1 cellular context compared by ENCODE assay signal in the genomic region with DNA sequence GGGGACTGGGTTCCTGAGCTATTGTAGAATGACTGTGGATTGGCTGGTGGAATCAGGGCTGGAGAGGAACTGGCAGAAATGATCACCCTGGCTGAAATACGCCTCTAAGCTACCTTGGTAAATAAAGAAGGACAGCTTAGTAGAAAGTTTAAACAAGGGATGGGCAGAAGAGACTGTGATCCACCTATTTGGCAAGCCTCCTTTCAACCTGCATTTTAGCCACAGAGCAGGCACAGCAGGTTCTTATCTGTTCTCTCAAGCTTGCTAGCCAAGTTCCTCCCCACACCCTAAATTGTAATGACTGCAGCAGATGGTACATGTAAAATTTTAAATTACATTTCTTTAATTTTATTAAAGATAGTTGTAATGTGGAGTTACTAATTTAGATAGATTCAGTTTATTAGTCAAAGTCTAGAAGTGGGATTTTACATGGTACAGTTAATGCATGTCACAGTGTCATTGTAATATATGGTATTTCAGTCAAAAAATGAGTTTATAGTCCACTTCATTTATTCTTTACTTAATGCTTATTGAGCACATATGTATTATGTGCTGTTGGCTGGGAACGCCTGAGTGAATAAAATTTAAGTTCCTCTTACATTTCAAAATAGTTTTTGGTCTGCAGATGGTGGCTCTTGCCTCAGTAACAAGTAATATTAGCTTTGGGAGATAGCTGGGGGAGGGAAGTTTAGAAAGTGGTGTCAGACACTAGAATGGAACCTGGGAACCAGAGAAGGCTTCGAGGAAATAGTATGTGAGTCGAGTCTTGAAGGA.
TF ChIP-seq lines count a peak whose summit lies in the region.

No MANE protein-coding gene starts in this region.

TF ChIP-seq in GM23338, 12 proteins besides CTCF, POLR2A, EP300 and RAD21:
- TF ChIP-seq EZH2phosphoT487 (IDR thresholded peaks at IDR 0.05; ENCODE audit: unreplicated experiment) (no peak), JUNB (IDR thresholded peaks at IDR 0.05; ENCODE audit: unreplicated experiment) (no peak), NANOG (IDR thresholded peaks at IDR 0.05; ENCODE audit: borderline replicate concordance) (no peak), CREB1 (CRISPR knock-in tag; IDR thresholded peaks at IDR 0.05; ENCODE audit: low read depth) (no peak)
- TF ChIP-seq, protein P1, sequence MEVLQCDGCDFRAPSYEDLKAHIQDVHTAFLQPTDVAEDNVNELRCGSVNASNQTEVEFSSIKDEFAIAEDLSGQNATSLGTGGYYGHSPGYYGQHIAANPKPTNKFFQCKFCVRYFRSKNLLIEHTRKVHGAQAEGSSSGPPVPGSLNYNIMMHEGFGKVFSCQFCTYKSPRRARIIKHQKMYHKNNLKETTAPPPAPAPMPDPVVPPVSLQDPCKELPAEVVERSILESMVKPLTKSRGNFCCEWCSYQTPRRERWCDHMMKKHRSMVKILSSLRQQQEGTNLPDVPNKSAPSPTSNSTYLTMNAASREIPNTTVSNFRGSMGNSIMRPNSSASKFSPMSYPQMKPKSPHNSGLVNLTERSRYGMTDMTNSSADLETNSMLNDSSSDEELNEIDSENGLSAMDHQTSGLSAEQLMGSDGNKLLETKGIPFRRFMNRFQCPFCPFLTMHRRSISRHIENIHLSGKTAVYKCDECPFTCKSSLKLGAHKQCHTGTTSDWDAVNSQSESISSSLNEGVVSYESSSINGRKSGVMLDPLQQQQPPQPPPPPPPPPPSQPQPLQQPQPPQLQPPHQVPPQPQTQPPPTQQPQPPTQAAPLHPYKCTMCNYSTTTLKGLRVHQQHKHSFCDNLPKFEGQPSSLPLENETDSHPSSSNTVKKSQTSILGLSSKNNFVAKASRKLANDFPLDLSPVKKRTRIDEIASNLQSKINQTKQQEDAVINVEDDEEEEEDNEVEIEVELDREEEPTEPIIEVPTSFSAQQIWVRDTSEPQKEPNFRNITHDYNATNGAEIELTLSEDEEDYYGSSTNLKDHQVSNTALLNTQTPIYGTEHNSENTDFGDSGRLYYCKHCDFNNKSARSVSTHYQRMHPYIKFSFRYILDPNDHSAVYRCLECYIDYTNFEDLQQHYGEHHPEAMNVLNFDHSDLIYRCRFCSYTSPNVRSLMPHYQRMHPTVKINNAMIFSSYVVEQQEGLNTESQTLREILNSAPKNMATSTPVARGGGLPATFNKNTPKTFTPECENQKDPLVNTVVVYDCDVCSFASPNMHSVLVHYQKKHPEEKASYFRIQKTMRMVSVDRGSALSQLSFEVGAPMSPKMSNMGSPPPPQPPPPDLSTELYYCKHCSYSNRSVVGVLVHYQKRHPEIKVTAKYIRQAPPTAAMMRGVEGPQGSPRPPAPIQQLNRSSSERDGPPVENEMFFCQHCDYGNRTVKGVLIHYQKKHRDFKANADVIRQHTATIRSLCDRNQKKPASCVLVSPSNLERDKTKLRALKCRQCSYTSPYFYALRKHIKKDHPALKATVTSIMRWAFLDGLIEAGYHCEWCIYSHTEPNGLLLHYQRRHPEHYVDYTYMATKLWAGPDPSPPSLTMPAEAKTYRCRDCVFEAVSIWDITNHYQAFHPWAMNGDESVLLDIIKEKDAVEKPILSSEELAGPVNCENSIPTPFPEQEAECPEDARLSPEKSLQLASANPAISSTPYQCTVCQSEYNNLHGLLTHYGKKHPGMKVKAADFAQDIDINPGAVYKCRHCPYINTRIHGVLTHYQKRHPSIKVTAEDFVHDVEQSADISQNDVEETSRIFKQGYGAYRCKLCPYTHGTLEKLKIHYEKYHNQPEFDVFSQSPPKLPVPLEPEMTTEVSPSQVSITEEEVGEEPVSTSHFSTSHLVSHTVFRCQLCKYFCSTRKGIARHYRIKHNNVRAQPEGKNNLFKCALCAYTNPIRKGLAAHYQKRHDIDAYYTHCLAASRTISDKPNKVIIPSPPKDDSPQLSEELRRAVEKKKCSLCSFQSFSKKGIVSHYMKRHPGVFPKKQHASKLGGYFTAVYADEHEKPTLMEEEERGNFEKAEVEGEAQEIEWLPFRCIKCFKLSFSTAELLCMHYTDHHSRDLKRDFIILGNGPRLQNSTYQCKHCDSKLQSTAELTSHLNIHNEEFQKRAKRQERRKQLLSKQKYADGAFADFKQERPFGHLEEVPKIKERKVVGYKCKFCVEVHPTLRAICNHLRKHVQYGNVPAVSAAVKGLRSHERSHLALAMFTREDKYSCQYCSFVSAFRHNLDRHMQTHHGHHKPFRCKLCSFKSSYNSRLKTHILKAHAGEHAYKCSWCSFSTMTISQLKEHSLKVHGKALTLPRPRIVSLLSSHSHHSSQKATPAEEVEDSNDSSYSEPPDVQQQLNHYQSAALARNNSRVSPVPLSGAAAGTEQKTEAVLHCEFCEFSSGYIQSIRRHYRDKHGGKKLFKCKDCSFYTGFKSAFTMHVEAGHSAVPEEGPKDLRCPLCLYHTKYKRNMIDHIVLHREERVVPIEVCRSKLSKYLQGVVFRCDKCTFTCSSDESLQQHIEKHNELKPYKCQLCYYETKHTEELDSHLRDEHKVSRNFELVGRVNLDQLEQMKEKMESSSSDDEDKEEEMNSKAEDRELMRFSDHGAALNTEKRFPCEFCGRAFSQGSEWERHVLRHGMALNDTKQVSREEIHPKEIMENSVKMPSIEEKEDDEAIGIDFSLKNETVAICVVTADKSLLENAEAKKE (CRISPR knock-in tag; IDR thresholded peaks at IDR 0.05), result no peak
